11 cellular contexts compared by ENCODE assay signal in genomic region chr5:124754206-124754927, GRCh38. TPM values are rescaled to one million over a fixed set of nuclear protein-coding genes. Genes with fewer than 3 reads are reported as not detected.
A peak's percentile ranks its signal among the peaks of the same experiment; 100 is the strongest.
DNase-seq lines count a peak whose midpoint lies in the region; ATAC-seq, FAIRE-seq and TF ChIP-seq lines count a peak whose summit lies in the region.
"Had no signal": no experiment of that assay in that cellular context is flagged by ENCODE, and none has a peak within 500 bp of the region (broad histone marks: within the 10 kb centered on the region; RNA-seq: fewer than 3 reads in every experiment).

No MANE protein-coding gene starts in this region.

- H2AFZ ChIP-seq in K562 (ENCODE audit: low read depth, low read length) (no peak overlapping the region), parathyroid adenoma (peak overlapping the region; percentile 63)

- H3K4me2 ChIP-seq in K562 (ENCODE audit: insufficient read depth, low read length): no peak overlapping the region
- no peak overlapping the region for H3K4me2 ChIP-seq in parathyroid adenoma (ENCODE audit: low read length)

- H3K9me3 ChIP-seq in K562 (replicated peaks; ENCODE audit: control insufficient read depth, insufficient read depth, low read depth, low read length) (no peaks in the 10 kb centered on the region), parathyroid adenoma (ENCODE audit: control insufficient read depth, low read length) (no peaks in the 10 kb centered on the region)
- H3K9me3 ChIP-seq in CD4-positive, alpha-beta memory T cell (ENCODE audit: control insufficient read depth in 1 of 2, low read length in 2 of 2): no peaks in the 10 kb centered on the region

- in situ Hi-C loops in K562 (cut with MboI): no loop called here

- TF ChIP-seq POLR2A in K562 (conservative IDR thresholded peaks at IDR 0.05) (no peak), H54 (IDR thresholded peaks at IDR 0.05; ENCODE audit: low read depth, low read length) (no peak)

- no peaks in the 10 kb centered on the region for H4K20me1 ChIP-seq in K562 (replicated peaks; ENCODE audit: control insufficient read depth, insufficient read depth, low read length)

- no peak overlapping the region for H3K4me3 ChIP-seq in K562
- H3K4me3 ChIP-seq in parathyroid adenoma (ENCODE audit: low read depth, low read length): peak overlapping the region; percentile 0
- no peak overlapping the region for H3K4me3 ChIP-seq in CD4-positive, alpha-beta memory T cell (ENCODE audit: low read length in 2 of 2)

- DNase-seq in NCI-H1930 (lab: John Stamatoyannopoulos, UW): peak; percentile 42 to 68
- no peak for DNase-seq in K562 (ENCODE audit: extremely low read depth in 1 of 4, low spot score in 3 of 4)
- no peak for DNase-seq in CD4-positive, alpha-beta memory T cell
- no peak for DNase-seq in chondrocyte (ENCODE audit: low spot score)
- no peak for DNase-seq in H54 (ENCODE audit: insufficient read length, low spot score)
- DNase-seq: left cardiac atrium, NCI-H345 had no signal

- no peaks in the 10 kb centered on the region for H3K4me1 ChIP-seq in K562 (replicated peaks in 1 of 2; ENCODE audit: control insufficient read depth in 2 of 2, insufficient read depth in 2 of 2, low read length in 2 of 2)
- H3K4me1 ChIP-seq in parathyroid adenoma: peaks cover 5% of the 10 kb centered on the region
- H3K4me1 ChIP-seq in CD4-positive, alpha-beta memory T cell (ENCODE audit: insufficient read depth, low read length): no peaks in the 10 kb centered on the region

- no peaks in the 10 kb centered on the region for H3K9me1 ChIP-seq in K562 (ENCODE audit: control insufficient read depth, insufficient read depth, low read length)

- ATAC-seq in GM18867 (IDR thresholded peaks at IDR 0.05; ENCODE audit: unreplicated experiment) (peak; percentile 66), K562 (no peak), GM21717 (IDR thresholded peaks at IDR 0.05; ENCODE audit: unreplicated experiment) (no peak)
- ATAC-seq: left cardiac atrium had no signal

- no TSS peak for BruUV-seq in K562 (replicated peaks; lab: Mats Ljungman, UMichigan)

- TF ChIP-seq EP300 in K562 (IDR thresholded peaks at IDR 0.05; ENCODE audit: low read length): no peak

- intact Hi-C loops in K562 (cut with micrococcal nuclease): no loop called here
- intact Hi-C loops in CD4-positive, alpha-beta memory T cell (cut with micrococcal nuclease): no loop called here

- CTCF ChIA-PET in K562 (lab: Yijun Ruan, JAX; ENCODE audit: low intra/inter-chr PET ratio): no interaction called here
- CTCF ChIA-PET in CD4-positive, alpha-beta memory T cell (lab: Charles Lee; ENCODE audit: partially characterized antibody): no interaction called here

- H3K36me3 Mint-ChIP-seq in CD4-positive, alpha-beta memory T cell: no peaks in the 10 kb centered on the region
- no peaks in the 10 kb centered on the region for H3K36me3 Mint-ChIP-seq in chondrocyte (ENCODE audit: low read depth)

- H3K27me3 ChIP-seq in K562 (ENCODE audit: control insufficient read depth in 2 of 2, insufficient read depth in 2 of 2, low read length in 2 of 2): peaks cover 0 to 9% of the 10 kb centered on the region in 2 experiments; a peak in 4 of 5 replicates
- H3K27me3 ChIP-seq in parathyroid adenoma (ENCODE audit: control insufficient read depth, insufficient read depth, low read length): no peaks in the 10 kb centered on the region
- no peaks in the 10 kb centered on the region for H3K27me3 ChIP-seq in CD4-positive, alpha-beta memory T cell (ENCODE audit: insufficient read depth, low read length)

- peaks cover 0 to 3% of the 10 kb centered on the region in 2 donors for H3K27me3 Mint-ChIP-seq in CD4-positive, alpha-beta memory T cell
- H3K27me3 Mint-ChIP-seq in chondrocyte (ENCODE audit: low read depth): no peaks in the 10 kb centered on the region

- TF ChIP-seq CTCF in K562 (IDR thresholded peaks at IDR 0.05 in 2 of 3, conservative IDR thresholded peaks at IDR 0.05 in 1 of 3; ENCODE audit: insufficient read depth in 2 of 3, low read depth in 1 of 3, low read length in 3 of 3) (no peak), parathyroid adenoma (IDR thresholded peaks at IDR 0.05) (no peak), chondrocyte (IDR thresholded peaks at IDR 0.05) (no peak)

- no peaks in the 10 kb centered on the region for H3K79me2 ChIP-seq in K562 (ENCODE audit: control insufficient read depth, insufficient read depth, low read length)
- no peaks in the 10 kb centered on the region for H3K79me2 ChIP-seq in parathyroid adenoma

- no peak for TF ChIP-seq RAD21 in K562 (CRISPR knock-in tag; conservative IDR thresholded peaks at IDR 0.05 in 1 of 2, IDR thresholded peaks at IDR 0.05 in 1 of 2)

- H3K4me3 Mint-ChIP-seq in CD4-positive, alpha-beta memory T cell: no peak overlapping the region
- no peak overlapping the region for H3K4me3 Mint-ChIP-seq in chondrocyte (ENCODE audit: unreplicated experiment)

- FAIRE-seq in K562 (lab: Jason Lieb, UNC) (peak; percentile 15), H54 (lab: Jason Lieb, UNC) (no peak)
- FAIRE-seq: D721Med had no signal

- H3K36me3 ChIP-seq in K562 (ENCODE audit: control insufficient read depth, insufficient read depth, low read length) (no peaks in the 10 kb centered on the region), parathyroid adenoma (ENCODE audit: control insufficient read depth, insufficient read depth, low read length) (no peaks in the 10 kb centered on the region)
- H3K36me3 ChIP-seq in CD4-positive, alpha-beta memory T cell (ENCODE audit: insufficient read depth, low read length): no peaks in the 10 kb centered on the region

- H3K4me1 Mint-ChIP-seq in CD4-positive, alpha-beta memory T cell: no peaks in the 10 kb centered on the region
- peaks cover 14% of the 10 kb centered on the region for H3K4me1 Mint-ChIP-seq in chondrocyte (ENCODE audit: low read depth)

- H3K9me3 Mint-ChIP-seq in CD4-positive, alpha-beta memory T cell: peaks cover 0 to 7% (median 3%) of the 10 kb centered on the region in 8 donors
- H3K9me3 Mint-ChIP-seq in chondrocyte (ENCODE audit: low read depth): no peaks in the 10 kb centered on the region

- no peak overlapping the region for H3K9ac ChIP-seq in K562 (ENCODE audit: insufficient read depth in 1 of 2, low read depth in 2 of 2, low read length in 2 of 2)
- H3K9ac ChIP-seq in parathyroid adenoma: no peak overlapping the region

- POLR2A ChIA-PET in K562 (lab: Yijun Ruan, JAX): no interaction called here
- POLR2A ChIA-PET in CD4-positive, alpha-beta memory T cell (lab: Charles Lee; ENCODE audit: partially characterized antibody): no interaction called here

- H3K27ac Mint-ChIP-seq in CD4-positive, alpha-beta memory T cell: no peak overlapping the region
- H3K27ac Mint-ChIP-seq in chondrocyte (ENCODE audit: unreplicated experiment): no peak overlapping the region

- under 1% methylated on average over 7 of the region's 7 CpGs for WGBS in K562 (ENCODE audit: insufficient coverage, low coverage, missing lambda C conversion rate)

- H3K27ac ChIP-seq in K562 (ENCODE audit: extremely low read depth, low read depth, low read length): no peak overlapping the region
- peak overlapping the region; percentile 24 for H3K27ac ChIP-seq in parathyroid adenoma
- no peak overlapping the region for H3K27ac ChIP-seq in CD4-positive, alpha-beta memory T cell (ENCODE audit: low read depth, low read length)

TF ChIP-seq in K562, 482 proteins besides CTCF, POLR2A, EP300 and RAD21 (continues in another document):
- TF ChIP-seq ZFP36 (IDR thresholded peaks at IDR 0.05; ENCODE audit: low read depth, low read length, partially characterized antibody): no peak
- no peak for TF ChIP-seq ZC3H4 (CRISPR knock-in tag; IDR thresholded peaks at IDR 0.05; ENCODE audit: borderline replicate concordance)

RNA-seq across cellular contexts. Expression of gene ZNF608, which starts 7.9 kb away (rescaled TPM):
- 0.76 and 2.3 TPM in 2 replicates for total RNA-seq in K562 (2011; cell fraction: chromatin; rRNA removed; ENCODE audit: low replicate concordance)
- 0.92 and 1.3 TPM in 2 replicates for total RNA-seq in K562 (2011; cell fraction: nucleolus; rRNA removed)
- 1.0 and 1.8 TPM in 2 replicates for total RNA-seq in K562 (2011; cell fraction: nucleoplasm; rRNA removed)
- total RNA-seq in K562 (2014; rRNA removed): 1.00 and 1.5 TPM in 2 replicates
- total RNA-seq in K562 (2014; rRNA removed; fragmentation: Illumina TruSeq; extraction: Trizol): 1.4 and 1.5 TPM in 2 replicates
- 1.5 and 1.6 TPM in 2 replicates for total RNA-seq in K562 (2015; rRNA removed; fragmentation: Illumina TruSeq; extraction: Trizol)
- total RNA-seq in K562 (2021): 1.5 and 2.3 TPM in 2 replicates
- polyA plus RNA-seq in K562 (2011; rRNA removed): 0.69 and 0.89 TPM in 2 replicates
- polyA plus RNA-seq in K562 (2011; cell fraction: cytosol; rRNA removed): 0.28 and 0.36 TPM in 2 replicates
- 0.48 and 1.3 TPM in 2 replicates for polyA plus RNA-seq in K562 (2011; cell fraction: nucleus; rRNA removed)
- 1.5 and 3.0 TPM in 2 replicates for polyA plus RNA-seq in K562 (2012)
- 1.1 and 1.4 TPM in 2 replicates for polyA plus RNA-seq in K562 (2014; fragmentation: Illumina TruSeq; extraction: Trizol)
- polyA plus RNA-seq in K562 (2014; fragmentation: Nextera tagmentation; extraction: Ambion mirVana): under 1 TPM; 0.38 to 0.83 TPM
- 0.69 and 1.5 TPM in 2 replicates for polyA plus RNA-seq in K562 (2014; rRNA removed)
- polyA minus RNA-seq in K562 (2011; rRNA and poly(A)+ RNA removed): 0.93 and 1.3 TPM in 2 replicates
- 0.36 TPM in 1 of 2 replicates, not detected in the other for polyA minus RNA-seq in K562 (2011; cell fraction: cytosol; rRNA and poly(A)+ RNA removed)
- 0.33 and 0.54 TPM in 2 replicates for polyA minus RNA-seq in K562 (2011; cell fraction: nucleus; rRNA and poly(A)+ RNA removed)
- not detected for total RNA-seq in CD4-positive, alpha-beta memory T cell
- not detected for polyA plus RNA-seq in CD4-positive, alpha-beta memory T cell
- total RNA-seq in chondrocyte: 20.7 to 36.3 TPM (median 23.8 TPM) in 3 replicates

Comparison
In these comparisons a context has a peak if more than half of its experiments do, and no peak if none do; other contexts are left out.
1. DNase-seq: peak in NCI-H1930 (2 of 2); none in K562 (0 of 4), CD4-positive, alpha-beta memory T cell (0 of 5), chondrocyte (single experiment) and H54 (single experiment).